8 cellular contexts compared by ENCODE assay signal in the genomic region with DNA sequence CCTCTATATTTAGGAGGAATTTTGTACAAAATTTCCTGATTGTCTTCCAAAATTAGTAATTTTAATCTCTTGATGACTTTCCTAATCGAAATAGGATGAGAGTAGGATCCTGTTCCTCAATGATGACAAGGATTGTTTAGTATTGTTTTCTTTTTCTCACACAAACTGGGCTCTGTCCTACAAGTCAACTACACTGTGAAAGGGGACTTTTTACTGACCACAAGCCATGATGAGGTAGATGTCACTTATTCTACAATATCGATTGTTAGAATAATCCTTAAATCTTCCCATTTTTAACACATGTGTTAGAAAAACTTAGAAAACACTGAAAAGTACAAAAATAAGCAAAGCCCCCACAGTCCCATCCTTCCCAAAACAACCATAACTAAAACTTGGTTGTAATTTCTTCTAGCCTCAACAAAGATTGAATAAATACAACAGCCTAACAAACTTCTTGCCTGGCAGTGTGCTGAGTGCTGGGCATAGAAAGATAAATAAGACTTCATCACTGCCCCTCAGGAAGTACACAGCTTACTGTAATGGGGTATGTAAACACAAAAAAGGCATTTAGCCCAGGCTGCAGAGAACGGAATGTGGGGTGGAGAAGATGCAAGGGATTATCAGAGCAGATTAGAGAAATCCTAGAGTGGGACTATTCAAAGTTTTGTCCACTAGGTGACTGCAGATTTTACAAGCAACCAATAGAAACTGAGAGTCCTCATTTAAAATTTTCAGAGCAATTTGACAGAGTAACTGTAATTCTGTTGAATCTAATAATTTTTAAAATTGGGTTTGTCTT. TPM values are rescaled to one million over a fixed set of nuclear protein-coding genes. Genes with fewer than 3 reads are reported as not detected.
DNase-seq lines count a peak whose midpoint lies in the region; ATAC-seq and TF ChIP-seq lines count a peak whose summit lies in the region.

No MANE protein-coding gene starts in this region.

- H3K4me1 ChIP-seq in smooth muscle cell (ENCODE audit: low read depth), result peaks cover 35% of the 10 kb centered on the region

- no peaks in the 10 kb centered on the region for H3K79me2 ChIP-seq in smooth muscle cell (ENCODE audit: low read depth)

- WGBS in smooth muscle cell (ENCODE audit: low lambda C conversion rate), result 67% methylated on average over 3 of the region's 3 CpGs

- no peak overlapping the region for H3K4me3 ChIP-seq in epithelial cell of proximal tubule (ENCODE audit: low read depth, low read length)
- peak overlapping the region; percentile 42 for H3K4me3 ChIP-seq in smooth muscle cell

- no peaks in the 10 kb centered on the region for H3K9me3 ChIP-seq in smooth muscle cell (replicated peaks; ENCODE audit: low read depth)

- H2AFZ ChIP-seq in smooth muscle cell (ENCODE audit: low read depth), result no peak overlapping the region

- H3K36me3 ChIP-seq in smooth muscle cell (ENCODE audit: low read depth), result no peaks in the 10 kb centered on the region

- H4K20me1 ChIP-seq in smooth muscle cell (ENCODE audit: low read depth), result no peaks in the 10 kb centered on the region

- peak; percentile 34 for TF ChIP-seq CTCF in epithelial cell of proximal tubule (conservative IDR thresholded peaks at IDR 0.05; ENCODE audit: low read depth, low read length)
- peak; percentile 20 for TF ChIP-seq CTCF in smooth muscle cell (IDR thresholded peaks at IDR 0.05; ENCODE audit: borderline replicate concordance, insufficient read depth, poor library complexity, severe bottlenecking)

- H3K9ac ChIP-seq in smooth muscle cell (ENCODE audit: low read depth), result peak overlapping the region; percentile 58

- peak overlapping the region; percentile 81 for H3K4me2 ChIP-seq in smooth muscle cell

- no peaks in the 10 kb centered on the region for H3K27me3 ChIP-seq in smooth muscle cell (ENCODE audit: low read depth)

- DNase-seq in NCI-H82 (lab: John Stamatoyannopoulos, UW) (peak; percentile 54), epithelial cell of proximal tubule (ENCODE audit: low read depth) (no peak), smooth muscle cell (lab: John Stamatoyannopoulos, UW; ENCODE audit: unreplicated experiment) (no peak), NCI-H1417 (lab: John Stamatoyannopoulos, UW) (no peak), DMS53 (lab: John Stamatoyannopoulos, UW) (no peak)
- DNase-seq in activated CD4-positive, alpha-beta T cell treated with anti-CD3 and anti-CD28 coated beads for 1 hour, result no peak

- ATAC-seq in GM18517 (IDR thresholded peaks at IDR 0.05; ENCODE audit: unreplicated experiment), result peak; percentile 46
- no peak for ATAC-seq in HG02571 (IDR thresholded peaks at IDR 0.05; ENCODE audit: unreplicated experiment)

- H3K27ac ChIP-seq in smooth muscle cell (ENCODE audit: low read depth), result peak overlapping the region; percentile 95

- H3F3A ChIP-seq in smooth muscle cell (ENCODE audit: low read depth), result peaks cover 9% of the 10 kb centered on the region

RNA-seq across cellular contexts. Expression of gene TSC22D2, which starts 35.6 kb away (rescaled TPM):
- total RNA-seq in epithelial cell of proximal tubule (14.3 and 16.0 TPM in 2 replicates), smooth muscle cell (37.0 and 43.5 TPM in 2 replicates)
- polyA plus RNA-seq in smooth muscle cell, result 31.7 and 36.1 TPM in 2 replicates
